Comparison of ENCODE assay signal across 10 cellular contexts in genomic region chrX:51803833-51804232, GRCh38.
DNase-seq lines count a peak whose midpoint lies in the region; ATAC-seq, FAIRE-seq and TF ChIP-seq lines count a peak whose summit lies in the region.
"Had no signal": no experiment of that assay in that cellular context is flagged by ENCODE, and none has a peak within 500 bp of the region (broad histone marks: within the 10 kb centered on the region; RNA-seq: fewer than 3 reads in every experiment).

No MANE protein-coding gene starts in this region.

- H3K27ac Mint-ChIP-seq in activated naive CD4-positive, alpha-beta T cell treated with anti-CD3 and anti-CD28 coated beads for 36 hours, result peak overlapping the region; percentile 59
- H3K27ac Mint-ChIP-seq in activated naive CD8-positive, alpha-beta T cell treated with anti-CD3 and anti-CD28 coated beads for 36 hours, result no peak overlapping the region

- H3K4me3 ChIP-seq in suprapubic skin (peak overlapping the region; percentile 55), gastrocnemius medialis (peak overlapping the region in 1 of 4 donors; percentile 57)

- H3K36me3 ChIP-seq in suprapubic skin, result no peaks in the 10 kb centered on the region
- no peaks in the 10 kb centered on the region for H3K36me3 ChIP-seq in gastrocnemius medialis

- CTCF ChIA-PET in activated naive CD4-positive, alpha-beta T cell treated with anti-CD3 and anti-CD28 coated beads for 36 hours (lab: Charles Lee), result interaction anchor here (0.7 kb wide), 1 partner anchor 292 kb away, joined by 4 read pairs; no protein-coding TSS in a partner anchor

- ATAC-seq in HG03025 (IDR thresholded peaks at IDR 0.05; ENCODE audit: low FRiP score, unreplicated experiment) (no peak), gastrocnemius medialis (no peak)

- H3K9me3 Mint-ChIP-seq in activated naive CD4-positive, alpha-beta T cell treated with anti-CD3 and anti-CD28 coated beads for 36 hours, result no peaks in the 10 kb centered on the region
- H3K9me3 Mint-ChIP-seq in activated naive CD8-positive, alpha-beta T cell treated with anti-CD3 and anti-CD28 coated beads for 36 hours, result no peaks in the 10 kb centered on the region
- H3K9me3 Mint-ChIP-seq: stimulated activated naive B cell treated with anti-CD40 and anti-IgM and Interleukin-4, amounts not matched to agents 10 μg/mL and 1 μg/mL and 100 μg/mL, for 72 hours had no signal

- peaks cover 23% of the 10 kb centered on the region for H3K4me1 Mint-ChIP-seq in activated naive CD4-positive, alpha-beta T cell treated with anti-CD3 and anti-CD28 coated beads for 36 hours (ENCODE audit: low read depth)
- peaks cover 8% of the 10 kb centered on the region for H3K4me1 Mint-ChIP-seq in activated naive CD8-positive, alpha-beta T cell treated with anti-CD3 and anti-CD28 coated beads for 36 hours
- H3K4me1 Mint-ChIP-seq: stimulated activated naive B cell treated with anti-CD40 and anti-IgM and Interleukin-4, amounts not matched to agents 10 μg/mL and 1 μg/mL and 100 μg/mL, for 72 hours had no signal

- WGBS in suprapubic skin, result 71% methylated on average over 3 of the region's 3 CpGs

- peak overlapping the region; percentile 51 for H3K4me3 Mint-ChIP-seq in activated naive CD4-positive, alpha-beta T cell treated with anti-CD3 and anti-CD28 coated beads for 36 hours
- H3K4me3 Mint-ChIP-seq in activated naive CD8-positive, alpha-beta T cell treated with anti-CD3 and anti-CD28 coated beads for 36 hours, result peak overlapping the region; percentile 93

- DNase-seq in activated naive CD4-positive, alpha-beta T cell treated with anti-CD3 and anti-CD28 coated beads for 36 hours, result no peak
- no peak for DNase-seq in activated naive CD4-positive, alpha-beta T cell (lab: John Stamatoyannopoulos, UW)
- no peak for DNase-seq in activated naive CD8-positive, alpha-beta T cell treated with anti-CD3 and anti-CD28 coated beads for 36 hours
- no peak for DNase-seq in suprapubic skin (ENCODE audit: low spot score in 2 of 2)
- DNase-seq in activated effector memory CD4-positive, alpha-beta T cell treated with Interleukin-2 at 50 U/mL for 16 hours, result no peak
- DNase-seq in gastrocnemius medialis, result no peak
- DNase-seq: amniotic stem cell had no signal

- no peak overlapping the region for H3K27ac ChIP-seq in suprapubic skin
- no peak overlapping the region for H3K27ac ChIP-seq in gastrocnemius medialis

- TF ChIP-seq POLR2A in suprapubic skin (IDR thresholded peaks at IDR 0.05) (no peak), gastrocnemius medialis (IDR thresholded peaks at IDR 0.05) (no peak)

- H3K27me3 Mint-ChIP-seq in activated naive CD4-positive, alpha-beta T cell treated with anti-CD3 and anti-CD28 coated beads for 36 hours (ENCODE audit: low read depth), result no peaks in the 10 kb centered on the region
- H3K27me3 Mint-ChIP-seq in activated naive CD8-positive, alpha-beta T cell treated with anti-CD3 and anti-CD28 coated beads for 36 hours, result no peaks in the 10 kb centered on the region

- peaks cover 10% of the 10 kb centered on the region for H3K36me3 Mint-ChIP-seq in activated naive CD4-positive, alpha-beta T cell treated with anti-CD3 and anti-CD28 coated beads for 36 hours (ENCODE audit: low read depth)
- peaks cover 9% of the 10 kb centered on the region for H3K36me3 Mint-ChIP-seq in activated naive CD8-positive, alpha-beta T cell treated with anti-CD3 and anti-CD28 coated beads for 36 hours

- intact Hi-C loops in activated naive CD4-positive, alpha-beta T cell treated with anti-CD3 and anti-CD28 coated beads for 36 hours (cut with micrococcal nuclease), result loop anchor here (1.0 to 5.0 kb wide), 3 partner anchors 61 to 458 kb away; partner anchors contain the start of gene GSPT2
- intact Hi-C loops in gastrocnemius medialis (cut with DNase I; ENCODE audit: low total_unique reads), result no loop called here

- no peaks in the 10 kb centered on the region for H3K27me3 ChIP-seq in suprapubic skin
- no peaks in the 10 kb centered on the region for H3K27me3 ChIP-seq in gastrocnemius medialis

- TF ChIP-seq EP300 in suprapubic skin (IDR thresholded peaks at IDR 0.05), result no peak

- no peaks in the 10 kb centered on the region for H3K9me3 ChIP-seq in suprapubic skin
- H3K9me3 ChIP-seq in gastrocnemius medialis, result no peaks in the 10 kb centered on the region

- in situ Hi-C loops in gastrocnemius medialis (cut with MboI; ENCODE audit: low sequenced_read_pairs in 4 of 4), result no loop called here

- TF ChIP-seq CTCF in suprapubic skin (IDR thresholded peaks at IDR 0.05), result no peak
- no peak for TF ChIP-seq CTCF in gastrocnemius medialis (IDR thresholded peaks at IDR 0.05 in 4 of 5, conservative IDR thresholded peaks at IDR 0.05 in 1 of 5)

- peak; percentile 74 for FAIRE-seq in islet of Langerhans (lab: Jason Lieb, UNC)

- H3K4me1 ChIP-seq in suprapubic skin, result no peaks in the 10 kb centered on the region
- no peaks in the 10 kb centered on the region for H3K4me1 ChIP-seq in gastrocnemius medialis
